ENCODE assay signal across 10 cellular contexts in genomic region chrX:125436855-125437254, GRCh38.
A peak's percentile ranks its signal among the peaks of the same experiment; 100 is the strongest.
DNase-seq lines count a peak whose midpoint lies in the region; ATAC-seq and TF ChIP-seq lines count a peak whose summit lies in the region.
"Had no signal": no experiment of that assay in that cellular context is flagged by ENCODE, and none has a peak within 500 bp of the region (broad histone marks: within the 10 kb centered on the region; RNA-seq: fewer than 3 reads in every experiment).

No MANE protein-coding gene starts in this region.

- ATAC-seq in GM18498 (IDR thresholded peaks at IDR 0.05; ENCODE audit: unreplicated experiment): no peak
- no peak for ATAC-seq in HG03175 (IDR thresholded peaks at IDR 0.05; ENCODE audit: unreplicated experiment)

- no peak overlapping the region for H3K4me3 ChIP-seq in A673 (ENCODE audit: low read depth, low read length, poor library complexity, severe bottlenecking)
- H3K4me3 ChIP-seq: prostate gland had no signal

- no peaks in the 10 kb centered on the region for H3K36me3 ChIP-seq in A673 (ENCODE audit: insufficient read depth, low read length, poor library complexity, severe bottlenecking)
- H3K36me3 ChIP-seq: prostate gland had no signal

- DNase-seq in A673 (ENCODE audit: low spot score) (peak; percentile 50), GM13976 (ENCODE audit: low spot score) (no peak), NCI-H524 (lab: John Stamatoyannopoulos, UW) (peak; percentile 27 to 63), globus pallidus (ENCODE audit: low spot score) (peak; percentile 0), T1000 (lab: John Stamatoyannopoulos, UW) (no peak), iPS-NIHi11 (ENCODE audit: low spot score) (no peak)
- DNase-seq: KG1 had no signal

- intact Hi-C loops in A673 (cut with micrococcal nuclease; ENCODE audit: unreplicated experiment): no loop called here

- H3K9me3 ChIP-seq in A673 (ENCODE audit: low read depth, low read length, poor library complexity, severe bottlenecking): no peaks in the 10 kb centered on the region
- H3K9me3 ChIP-seq: prostate gland had no signal

- no peaks in the 10 kb centered on the region for H3K4me1 ChIP-seq in A673 (ENCODE audit: insufficient read depth, low read length, poor library complexity, severe bottlenecking)
- H3K4me1 ChIP-seq: prostate gland had no signal

- POLR2A ChIA-PET in A673 (lab: Charles Lee; ENCODE audit: low non-redundant PET): no interaction called here

- H3K27ac ChIP-seq in A673 (ENCODE audit: low read depth, low read length, poor library complexity, severe bottlenecking): no peak overlapping the region

- in situ Hi-C loops in GM13976 (cut with MboI; ENCODE audit: low sequenced_read_pairs, unreplicated experiment): no loop called here

- TF ChIP-seq CTCF in A673 (conservative IDR thresholded peaks at IDR 0.05; ENCODE audit: low read depth, low read length): peak; percentile 65
- TF ChIP-seq CTCF in GM13976 (IDR thresholded peaks at IDR 0.05; ENCODE audit: borderline replicate concordance, control extremely low read depth, extremely low read depth, insufficient read depth, missing control alignments): peak; percentile 34

- CTCF ChIA-PET in A673 (lab: Charles Lee): no interaction called here

- no peaks in the 10 kb centered on the region for H3K27me3 ChIP-seq in A673 (replicated peaks; ENCODE audit: insufficient read depth, low read depth, low read length, poor library complexity)

- no TSS peak for BruUV-seq in A673 (replicated peaks; lab: Mats Ljungman, UMichigan)

Comparison
In these comparisons a context has a peak if more than half of its experiments do, and no peak if none do; other contexts are left out.
1. DNase-seq: peak in A673 (single experiment), NCI-H524 (2 of 2) and globus pallidus (single experiment); none in GM13976 (single experiment), T1000 (single experiment) and iPS-NIHi11 (single experiment).